In the genomic region with DNA sequence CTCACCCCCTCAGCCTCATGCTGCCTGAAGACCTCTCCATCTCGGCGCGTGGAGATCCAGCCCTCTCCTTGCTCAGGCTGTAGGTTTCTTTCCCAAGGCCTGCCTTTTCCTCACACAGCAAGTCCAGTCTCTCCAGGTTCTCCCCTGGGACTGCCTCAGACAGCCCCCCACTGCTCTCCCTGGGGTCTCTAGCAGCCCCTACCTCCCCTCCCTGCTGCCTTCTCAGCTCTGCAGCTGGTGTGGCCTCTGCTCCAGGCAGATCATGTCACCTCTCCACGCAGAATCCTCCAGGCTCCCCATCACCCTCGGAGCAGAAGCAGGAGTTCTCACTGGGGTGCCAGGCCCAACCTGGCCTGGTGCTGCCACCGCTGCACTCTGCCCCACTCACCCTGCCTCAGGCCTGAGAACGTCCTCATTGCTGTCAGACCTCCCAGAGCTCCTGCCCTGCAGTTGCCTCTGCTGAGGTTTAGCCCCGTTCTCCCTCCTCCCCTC, we compare ENCODE assay signal across 1 cellular context.
TF ChIP-seq lines count a peak whose summit lies in the region.

No MANE protein-coding gene starts in this region.

TF ChIP-seq in HepG2, 621 proteins besides CTCF, POLR2A, EP300 and RAD21:
- TF ChIP-seq ZBTB3 (CRISPR knock-in tag; IDR thresholded peaks at IDR 0.05; ENCODE audit: borderline replicate concordance, low read depth): no peak
- no peak for TF ChIP-seq NCOA5 (CRISPR knock-in tag; IDR thresholded peaks at IDR 0.05)
- TF ChIP-seq ZNF607 (CRISPR knock-in tag; IDR thresholded peaks at IDR 0.05; ENCODE audit: borderline replicate concordance): no peak
- TF ChIP-seq AGO2 (optimal IDR thresholded peaks at IDR 0.05; ENCODE audit: low read depth, low read length): peak; percentile 6
